In the genomic region with DNA sequence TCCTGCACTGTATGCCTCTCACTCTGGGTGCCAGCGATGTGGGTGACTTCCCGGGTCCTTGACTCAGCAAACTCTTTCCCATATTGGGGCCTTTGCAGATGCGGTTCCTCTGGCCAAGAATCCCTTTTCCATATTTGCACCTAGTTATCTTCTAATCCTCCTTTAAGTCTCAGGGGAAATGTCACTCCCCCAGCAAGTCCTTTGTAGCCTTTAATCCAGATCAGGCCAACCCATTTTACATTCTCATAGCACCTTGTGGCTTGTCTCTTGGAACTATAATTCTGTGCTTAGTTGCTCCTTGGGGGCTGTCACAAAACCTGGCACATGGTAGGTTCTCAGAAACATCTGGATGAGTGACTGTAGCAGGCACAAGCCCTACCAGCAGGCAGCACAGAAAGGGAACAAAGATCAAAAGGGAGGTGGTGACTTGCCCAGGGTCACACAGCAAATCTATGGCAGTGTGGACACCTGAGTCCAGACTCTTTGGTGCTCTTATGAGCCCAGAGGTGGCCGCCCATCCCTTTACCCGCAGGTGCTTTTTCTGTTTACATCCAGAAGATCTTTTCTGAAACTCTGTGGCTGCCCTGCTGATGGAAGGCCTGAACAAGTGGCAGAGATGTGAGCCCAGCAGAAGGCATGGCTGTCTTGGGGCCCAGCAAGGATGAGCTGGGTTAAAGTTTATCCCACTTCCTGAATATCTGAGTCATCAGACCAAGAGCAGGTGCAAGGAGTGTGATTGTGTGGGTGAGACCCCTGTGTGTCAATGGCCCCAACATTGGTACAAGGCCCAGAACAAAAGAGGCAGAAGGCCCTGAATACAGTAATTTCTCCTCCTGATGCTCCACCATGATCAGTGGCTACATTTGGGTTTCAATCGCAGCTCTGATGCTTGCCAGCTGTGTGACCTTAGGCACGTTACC, we compare ENCODE assay signal across 13 cellular contexts.
DNase-seq lines count a peak whose midpoint lies in the region; ATAC-seq and TF ChIP-seq lines count a peak whose summit lies in the region.
"Had no signal": no experiment of that assay in that cellular context is flagged by ENCODE, and none has a peak within 500 bp of the region (broad histone marks: within the 10 kb centered on the region; RNA-seq: fewer than 3 reads in every experiment).

No MANE protein-coding gene starts in this region.

- no peak overlapping the region for H2AFZ ChIP-seq in osteoblast (ENCODE audit: low read length)

- DNase-seq in stimulated activated CD4-positive, alpha-beta T cell treated with anti-CD3 and anti-CD28 coated beads, Interleukin-1b, Interleukin-23, amount 100 ng/mL, for 48 hours = peak; percentile 30
- no peak for DNase-seq in stimulated activated CD4-positive, alpha-beta T cell treated with anti-CD3 and anti-CD28 coated beads, Interleukin-4, amount 100 ng/mL, for 4 hours
- peak; percentile 83 for DNase-seq in activated CD8-positive, alpha-beta T cell treated with anti-CD3 and anti-CD28 coated beads for 36 hours
- DNase-seq in osteoblast (ENCODE audit: insufficient read length, low spot score, missing footprints) (no peak), NOMO-1 (lab: John Stamatoyannopoulos, UW; ENCODE audit: unreplicated experiment in 2 of 2) (no peak)
- DNase-seq: NCI-H345 had no signal

- H3K27me3 ChIP-seq in osteoblast (ENCODE audit: insufficient read depth, low read length) = no peaks in the 10 kb centered on the region
- H3K27me3 ChIP-seq: BLaER1 treated with 17β-estradiol and CSF1 and Interleukin-3, amounts not matched to agents 10 nM and 100 nM had no signal

- no peaks in the 10 kb centered on the region for H3K9me3 ChIP-seq in osteoblast (ENCODE audit: low read depth, low read length)
- H3K9me3 ChIP-seq: HAP-1 had no signal

- H3K4me1 ChIP-seq in osteoblast (ENCODE audit: insufficient read depth, low read length) = peaks cover 15% of the 10 kb centered on the region
- H3K4me1 ChIP-seq: HAP-1 had no signal

- peak overlapping the region; percentile 93 for H3K27ac Mint-ChIP-seq in activated CD8-positive, alpha-beta T cell treated with anti-CD3 and anti-CD28 coated beads for 36 hours

- no peak overlapping the region for H3K27ac ChIP-seq in osteoblast (ENCODE audit: low read depth, low read length)
- H3K27ac ChIP-seq: BLaER1 treated with 17β-estradiol and CSF1 and Interleukin-3, amounts not matched to agents 10 nM and 100 nM; SK-N-MC had no signal

- intact Hi-C loops in activated CD8-positive, alpha-beta T cell treated with anti-CD3 and anti-CD28 coated beads for 36 hours (cut with micrococcal nuclease) = no loop called here

- H3K4me2 ChIP-seq in osteoblast (ENCODE audit: insufficient read depth, low read length) = no peak overlapping the region
- H3K4me2 ChIP-seq: BLaER1 treated with 17β-estradiol and CSF1 and Interleukin-3, amounts not matched to agents 10 nM and 100 nM had no signal

- no peak overlapping the region for H3K4me3 ChIP-seq in osteoblast (ENCODE audit: insufficient read depth, low read length)
- H3K4me3 ChIP-seq: BLaER1 treated with 17β-estradiol and CSF1 and Interleukin-3, amounts not matched to agents 10 nM and 100 nM; HAP-1; SK-N-MC had no signal

- H3K4me1 Mint-ChIP-seq in activated CD8-positive, alpha-beta T cell treated with anti-CD3 and anti-CD28 coated beads for 36 hours (ENCODE audit: low read depth) = peaks cover 58% of the 10 kb centered on the region

- H3K9me3 Mint-ChIP-seq in activated CD8-positive, alpha-beta T cell treated with anti-CD3 and anti-CD28 coated beads for 36 hours = peaks cover 11% of the 10 kb centered on the region
- H3K9me3 Mint-ChIP-seq: nephron had no signal

- peaks cover 73% of the 10 kb centered on the region for H3K36me3 Mint-ChIP-seq in activated CD8-positive, alpha-beta T cell treated with anti-CD3 and anti-CD28 coated beads for 36 hours (ENCODE audit: low read depth)

- H3K27me3 Mint-ChIP-seq in activated CD8-positive, alpha-beta T cell treated with anti-CD3 and anti-CD28 coated beads for 36 hours = no peaks in the 10 kb centered on the region

- CTCF ChIA-PET in activated CD8-positive, alpha-beta T cell treated with anti-CD3 and anti-CD28 coated beads for 36 hours (lab: Charles Lee) = interaction anchor here (1.3 kb wide), 1 partner anchor 38 kb away, joined by 4 read pairs; no protein-coding TSS in a partner anchor

- H3K4me3 Mint-ChIP-seq in activated CD8-positive, alpha-beta T cell treated with anti-CD3 and anti-CD28 coated beads for 36 hours = peak overlapping the region; percentile 15
- H3K4me3 Mint-ChIP-seq: nephron had no signal

- peaks cover 17% of the 10 kb centered on the region for H4K20me1 ChIP-seq in osteoblast (ENCODE audit: insufficient read depth, low read length)
- H4K20me1 ChIP-seq: BLaER1 treated with 17β-estradiol and CSF1 and Interleukin-3, amounts not matched to agents 10 nM and 100 nM had no signal

- H3K79me2 ChIP-seq in osteoblast (ENCODE audit: insufficient read depth, low read length) = no peaks in the 10 kb centered on the region

- ATAC-seq in HG03097 (IDR thresholded peaks at IDR 0.05; ENCODE audit: low FRiP score, unreplicated experiment) = peak; percentile 52
- ATAC-seq in activated CD8-positive, alpha-beta T cell treated with anti-CD3 and anti-CD28 coated beads for 36 hours = peak; percentile 74
- ATAC-seq in HG02973 (IDR thresholded peaks at IDR 0.05; ENCODE audit: unreplicated experiment) = no peak
- no peak for ATAC-seq in GM18502 (IDR thresholded peaks at IDR 0.05; ENCODE audit: poor library complexity, unreplicated experiment)

- H3K36me3 ChIP-seq in osteoblast (ENCODE audit: insufficient read depth, low read length) = peaks cover 10% of the 10 kb centered on the region
- H3K36me3 ChIP-seq: HAP-1 had no signal

- TF ChIP-seq CTCF in activated CD8-positive, alpha-beta T cell treated with anti-CD3 and anti-CD28 coated beads for 36 hours (IDR thresholded peaks at IDR 0.05) = no peak
- TF ChIP-seq CTCF in osteoblast (IDR thresholded peaks at IDR 0.05; ENCODE audit: extremely low read depth, low read depth, low read length) = no peak

- POLR2A ChIA-PET in activated CD8-positive, alpha-beta T cell treated with anti-CD3 and anti-CD28 coated beads for 36 hours (lab: Charles Lee) = interaction anchor here (0.8 kb wide), 1 partner anchor 78 kb away, joined by 3 read pairs; no protein-coding TSS in a partner anchor

Comparison
In these comparisons a context has a peak if more than half of its experiments do, and no peak if none do; other contexts are left out.
1. DNase-seq: peak in stimulated activated CD4-positive, alpha-beta T cell treated with anti-CD3 and anti-CD28 coated beads, Interleukin-1b, Interleukin-23, amount 100 ng/mL, for 48 hours (single experiment) and activated CD8-positive, alpha-beta T cell treated with anti-CD3 and anti-CD28 coated beads for 36 hours (single experiment); none in stimulated activated CD4-positive, alpha-beta T cell treated with anti-CD3 and anti-CD28 coated beads, Interleukin-4, amount 100 ng/mL, for 4 hours (0 of 2), osteoblast (single experiment) and NOMO-1 (0 of 2).
2. ATAC-seq: peak in HG03097 (single experiment) and activated CD8-positive, alpha-beta T cell treated with anti-CD3 and anti-CD28 coated beads for 36 hours (single experiment); none in HG02973 (single experiment) and GM18502 (single experiment).